ENCODE assay signal across 1 cellular context in the genomic region with DNA sequence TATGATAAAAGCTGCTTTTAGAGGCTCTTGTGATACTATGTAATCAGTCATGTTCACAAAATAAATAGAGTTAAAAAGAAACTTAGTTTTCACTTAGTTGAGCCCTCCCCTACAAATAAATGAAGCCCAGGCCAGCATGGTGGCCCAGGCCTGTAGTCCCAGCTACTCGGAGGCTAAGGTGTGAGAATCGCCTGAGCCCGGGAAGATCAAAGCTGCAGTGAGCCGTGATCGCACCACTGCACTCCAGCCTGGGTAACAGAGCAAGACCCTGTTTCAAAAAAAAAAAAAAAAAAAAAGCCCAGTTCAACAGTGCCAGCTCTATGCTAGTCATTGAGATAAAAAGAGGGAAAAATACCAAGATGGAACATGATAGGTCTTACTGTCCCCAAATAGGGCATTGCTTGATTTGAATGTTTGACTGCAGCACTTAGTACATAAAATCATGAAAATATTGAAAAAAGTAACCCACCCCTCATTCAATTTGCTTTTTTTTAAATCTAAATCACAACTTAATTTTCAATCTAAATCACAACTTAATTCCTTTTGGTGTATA.
TF ChIP-seq lines count a peak whose summit lies in the region.

No MANE protein-coding gene starts in this region.

TF ChIP-seq in IMR-90, 13 proteins besides CTCF, POLR2A, EP300 and RAD21:
- TF ChIP-seq, protein P1, sequence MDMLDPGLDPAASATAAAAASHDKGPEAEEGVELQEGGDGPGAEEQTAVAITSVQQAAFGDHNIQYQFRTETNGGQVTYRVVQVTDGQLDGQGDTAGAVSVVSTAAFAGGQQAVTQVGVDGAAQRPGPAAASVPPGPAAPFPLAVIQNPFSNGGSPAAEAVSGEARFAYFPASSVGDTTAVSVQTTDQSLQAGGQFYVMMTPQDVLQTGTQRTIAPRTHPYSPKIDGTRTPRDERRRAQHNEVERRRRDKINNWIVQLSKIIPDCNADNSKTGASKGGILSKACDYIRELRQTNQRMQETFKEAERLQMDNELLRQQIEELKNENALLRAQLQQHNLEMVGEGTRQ (IDR thresholded peaks at IDR 0.05; ENCODE audit: low read depth, low read length): no peak
- TF ChIP-seq MXI1 (IDR thresholded peaks at IDR 0.05; ENCODE audit: borderline replicate concordance, low read depth, low read length) (no peak), CEBPB (IDR thresholded peaks at IDR 0.05; ENCODE audit: low read depth, low read length) (no peak), CHD1 (IDR thresholded peaks at IDR 0.05; ENCODE audit: low read depth, low read length) (no peak), RFX5 (IDR thresholded peaks at IDR 0.05; ENCODE audit: low read depth, low read length) (no peak), RCOR1 (IDR thresholded peaks at IDR 0.05; ENCODE audit: insufficient replicate concordance, low read length) (no peak), MAZ (IDR thresholded peaks at IDR 0.05; ENCODE audit: borderline replicate concordance, low read depth, low read length) (no peak), BHLHE40 (IDR thresholded peaks at IDR 0.05; ENCODE audit: low read depth, low read length) (no peak), NFE2L2 (IDR thresholded peaks at IDR 0.05; ENCODE audit: low read depth, low read length) (no peak), SMC3 (IDR thresholded peaks at IDR 0.05; ENCODE audit: low read depth, low read length) (no peak)
- TF ChIP-seq, protein P2, sequence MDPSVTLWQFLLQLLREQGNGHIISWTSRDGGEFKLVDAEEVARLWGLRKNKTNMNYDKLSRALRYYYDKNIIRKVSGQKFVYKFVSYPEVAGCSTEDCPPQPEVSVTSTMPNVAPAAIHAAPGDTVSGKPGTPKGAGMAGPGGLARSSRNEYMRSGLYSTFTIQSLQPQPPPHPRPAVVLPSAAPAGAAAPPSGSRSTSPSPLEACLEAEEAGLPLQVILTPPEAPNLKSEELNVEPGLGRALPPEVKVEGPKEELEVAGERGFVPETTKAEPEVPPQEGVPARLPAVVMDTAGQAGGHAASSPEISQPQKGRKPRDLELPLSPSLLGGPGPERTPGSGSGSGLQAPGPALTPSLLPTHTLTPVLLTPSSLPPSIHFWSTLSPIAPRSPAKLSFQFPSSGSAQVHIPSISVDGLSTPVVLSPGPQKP (IDR thresholded peaks at IDR 0.05; ENCODE audit: borderline replicate concordance, low read depth, low read length): no peak
